ENCODE assay signal across 10 cellular contexts in the genomic region with DNA sequence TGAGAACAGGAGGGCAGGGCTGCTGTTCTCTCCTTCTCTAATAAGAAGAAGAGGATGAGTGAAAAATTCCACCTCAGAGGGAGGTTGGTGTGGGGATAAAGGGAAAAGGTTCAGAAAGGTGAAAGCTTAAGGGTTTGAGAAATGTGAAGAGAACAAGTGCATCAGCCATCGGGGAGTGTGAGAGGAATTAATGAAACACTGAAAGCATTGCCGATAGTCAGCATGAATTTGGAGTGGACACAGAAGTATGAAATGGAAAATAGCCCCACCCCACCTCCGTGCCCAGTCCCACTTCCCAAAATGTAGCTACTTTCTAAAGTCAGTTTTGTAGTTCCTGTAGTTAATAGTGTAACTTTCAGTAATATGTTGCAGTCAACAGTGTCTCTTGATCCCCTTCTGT. TPM values are rescaled to one million over a fixed set of nuclear protein-coding genes. Genes with fewer than 3 reads are reported as not detected.
A peak's percentile ranks its signal among the peaks of the same experiment; 100 is the strongest.
DNase-seq lines count a peak whose midpoint lies in the region; ATAC-seq, FAIRE-seq and TF ChIP-seq lines count a peak whose summit lies in the region.
"Had no signal": no experiment of that assay in that cellular context is flagged by ENCODE, and none has a peak within 500 bp of the region (broad histone marks: within the 10 kb centered on the region; RNA-seq: fewer than 3 reads in every experiment).

No MANE protein-coding gene starts in this region.

- H2BK15ac ChIP-seq in H9 (ENCODE audit: low read depth, low read length): no peak overlapping the region

- H3K27me3 ChIP-seq in CD8-positive, alpha-beta T cell (ENCODE audit: insufficient read depth, low read length): no peaks in the 10 kb centered on the region
- no peaks in the 10 kb centered on the region for H3K27me3 ChIP-seq in H9 (ENCODE audit: insufficient read depth, low read length)

- CTCF ChIA-PET in CD8-positive, alpha-beta T cell (lab: Charles Lee): interaction anchor here (1.1 kb wide), 1 partner anchor 9 kb away, joined by 3 read pairs; no protein-coding TSS in a partner anchor

- no peak overlapping the region for H3K4me2 ChIP-seq in H9 (ENCODE audit: insufficient read depth, insufficient read length, low read length)

- H3K79me1 ChIP-seq in H9 (ENCODE audit: insufficient read depth, low read depth, low read length, poor library complexity, severe bottlenecking): peaks cover 6% of the 10 kb centered on the region

- no peak overlapping the region for H3K4ac ChIP-seq in H9 (ENCODE audit: low read depth, low read length)

- no peaks in the 10 kb centered on the region for H3K27me3 Mint-ChIP-seq in CD8-positive, alpha-beta T cell (ENCODE audit: low read depth)
- H3K27me3 Mint-ChIP-seq in H9 (ENCODE audit: low read depth): no peaks in the 10 kb centered on the region
- no peaks in the 10 kb centered on the region for H3K27me3 Mint-ChIP-seq in activated naive CD8-positive, alpha-beta T cell treated with anti-CD3 and anti-CD28 coated beads, Interleukin-2, amount 50 U/mL, for 24 hours
- no peaks in the 10 kb centered on the region for H3K27me3 Mint-ChIP-seq in nephron progenitor cell (ENCODE audit: low read depth, poor library complexity)

- H3K9me3 ChIP-seq in CD8-positive, alpha-beta T cell (ENCODE audit: low read length): no peaks in the 10 kb centered on the region
- H3K9me3 ChIP-seq in H9 (ENCODE audit: control insufficient read depth, low read depth, low read length): no peaks in the 10 kb centered on the region

- no peak overlapping the region for H3K4me3 Mint-ChIP-seq in CD8-positive, alpha-beta T cell
- H3K4me3 Mint-ChIP-seq in H9 (no peak overlapping the region), nephron progenitor cell (no peak overlapping the region)
- H3K4me3 Mint-ChIP-seq in activated naive CD8-positive, alpha-beta T cell treated with anti-CD3 and anti-CD28 coated beads, Interleukin-2, amount 50 U/mL, for 24 hours: no peak overlapping the region

- peaks cover 8% of the 10 kb centered on the region for H3K4me1 ChIP-seq in CD8-positive, alpha-beta T cell (ENCODE audit: insufficient read depth, low read length)
- peaks cover 3% of the 10 kb centered on the region; the same call in 1 of the 2 replicates for H3K4me1 ChIP-seq in H9 (ENCODE audit: insufficient read depth, low read length)

- DNase-seq in CD8-positive, alpha-beta T cell: no peak
- DNase-seq in H9 (no peak), nephron progenitor cell (no peak), Ammon's horn (ENCODE audit: low spot score) (no peak), D721Med (ENCODE audit: insufficient read length, low spot score) (no peak)
- DNase-seq in activated naive CD8-positive, alpha-beta T cell treated with anti-CD3 and anti-CD28 coated beads, Interleukin-2, amount 50 U/mL, for 24 hours: no peak
- DNase-seq: activated CD4-positive, CD25-positive, alpha-beta regulatory T cell treated with anti-CD3 and anti-CD28 coated beads, Interleukin-2, amount 50 U/mL, for 72 hours; KBM-7; stimulated activated naive CD4-positive, alpha-beta T cell had no signal

- no peak overlapping the region for H2BK12ac ChIP-seq in H9 (ENCODE audit: insufficient read length, low read depth, low read length)

- intact Hi-C loops in CD8-positive, alpha-beta T cell (cut with DNase I, micrococcal nuclease): no loop called here

- no peak for TF ChIP-seq CTCF in CD8-positive, alpha-beta T cell (IDR thresholded peaks at IDR 0.05)
- TF ChIP-seq CTCF in H9 (conservative IDR thresholded peaks at IDR 0.05) (no peak), nephron progenitor cell (IDR thresholded peaks at IDR 0.05) (no peak), D721Med (IDR thresholded peaks at IDR 0.05; ENCODE audit: insufficient read depth, missing control alignments) (no peak)

- no peak overlapping the region for H4K91ac ChIP-seq in H9 (ENCODE audit: insufficient read length, low read depth, low read length)

- H3K36me3 ChIP-seq in CD8-positive, alpha-beta T cell (ENCODE audit: insufficient read depth, low read length): no peaks in the 10 kb centered on the region

- peak overlapping the region; percentile 64 for H3K27ac Mint-ChIP-seq in CD8-positive, alpha-beta T cell
- H3K27ac Mint-ChIP-seq in H9 (peak overlapping the region; percentile 36 to 91 (median 78); a peak in 6 of 7 replicates), nephron progenitor cell (peak overlapping the region; percentile 73)
- H3K27ac Mint-ChIP-seq in activated naive CD8-positive, alpha-beta T cell treated with anti-CD3 and anti-CD28 coated beads, Interleukin-2, amount 50 U/mL, for 24 hours: peak overlapping the region; percentile 81

- H2BK5ac ChIP-seq in H9 (ENCODE audit: insufficient read length, low read length): no peak overlapping the region

- no peak overlapping the region for H3T11ph ChIP-seq in H9 (ENCODE audit: low read length)

- peak overlapping the region; percentile 32 for H2BK20ac ChIP-seq in H9 (ENCODE audit: low read depth, low read length, poor library complexity, severe bottlenecking)

- H2AK5ac ChIP-seq in H9 (ENCODE audit: insufficient read length, low read length): no peak overlapping the region

- peaks cover 35% of the 10 kb centered on the region for H3K4me1 Mint-ChIP-seq in CD8-positive, alpha-beta T cell (ENCODE audit: low read depth)
- peaks cover 22 to 26% of the 10 kb centered on the region in 2 experiments for H3K4me1 Mint-ChIP-seq in H9
- peaks cover 48% of the 10 kb centered on the region for H3K4me1 Mint-ChIP-seq in activated naive CD8-positive, alpha-beta T cell treated with anti-CD3 and anti-CD28 coated beads, Interleukin-2, amount 50 U/mL, for 24 hours
- peaks cover 7% of the 10 kb centered on the region for H3K4me1 Mint-ChIP-seq in nephron progenitor cell

- H3K14ac ChIP-seq in H9 (ENCODE audit: insufficient read depth, low read length): no peak overlapping the region

- ATAC-seq in CD8-positive, alpha-beta T cell: no peak
- ATAC-seq in activated naive CD8-positive, alpha-beta T cell treated with anti-CD3 and anti-CD28 coated beads, Interleukin-2, amount 50 U/mL, for 24 hours: no peak
- ATAC-seq in GM21576 (IDR thresholded peaks at IDR 0.05; ENCODE audit: unreplicated experiment): no peak

- no CpG with 5 or more reads among the region's 3 CpGs for WGBS in H9 (ENCODE audit: extremely low coverage, insufficient read length, low lambda C conversion rate)

- no peak overlapping the region for H3K9ac ChIP-seq in H9 (ENCODE audit: extremely low read depth, insufficient read length, low read length)

- FAIRE-seq in D721Med (lab: Jason Lieb, UNC): no peak

- no peaks in the 10 kb centered on the region for H3K23me2 ChIP-seq in H9 (ENCODE audit: insufficient read length, low read depth, low read length, poor library complexity, severe bottlenecking)

- H3K56ac ChIP-seq in H9 (ENCODE audit: insufficient read length, low read depth, low read length): no peak overlapping the region

- H3K27ac ChIP-seq in CD8-positive, alpha-beta T cell (ENCODE audit: low read depth, low read length): no peak overlapping the region
- no peak overlapping the region for H3K27ac ChIP-seq in H9 (ENCODE audit: insufficient read length, low read depth, low read length)

- POLR2A ChIA-PET in CD8-positive, alpha-beta T cell (lab: Charles Lee): interaction anchor here (0.7 kb wide), 1 partner anchor 34 kb away, joined by 3 read pairs; no protein-coding TSS in a partner anchor

- H2AFZ ChIP-seq in H9 (ENCODE audit: low read length): no peak overlapping the region

- H3K23ac ChIP-seq in H9 (ENCODE audit: insufficient read length, low read depth, low read length): no peak overlapping the region

- H3K18ac ChIP-seq in H9 (ENCODE audit: insufficient read length, low read depth, low read length): no peak overlapping the region

- no peak overlapping the region for H4K8ac ChIP-seq in H9 (replicated peaks; ENCODE audit: insufficient read length, low read depth, low read length)

- no peak overlapping the region for H2BK120ac ChIP-seq in H9 (ENCODE audit: low read depth, low read length, poor library complexity, severe bottlenecking)

- H3K9me3 Mint-ChIP-seq in CD8-positive, alpha-beta T cell: no peaks in the 10 kb centered on the region
- H3K9me3 Mint-ChIP-seq in H9 (no peaks in the 10 kb centered on the region), nephron progenitor cell (no peaks in the 10 kb centered on the region)
- H3K9me3 Mint-ChIP-seq in activated naive CD8-positive, alpha-beta T cell treated with anti-CD3 and anti-CD28 coated beads, Interleukin-2, amount 50 U/mL, for 24 hours: no peaks in the 10 kb centered on the region

- H4K20me1 ChIP-seq in H9 (ENCODE audit: control insufficient read depth, insufficient read depth, insufficient read length): no peaks in the 10 kb centered on the region

- H3K4me3 ChIP-seq in CD8-positive, alpha-beta T cell (ENCODE audit: low read depth, low read length): no peak overlapping the region

- peaks cover 19% of the 10 kb centered on the region for H3K36me3 Mint-ChIP-seq in CD8-positive, alpha-beta T cell
- no peaks in the 10 kb centered on the region; a peak in 1 of 7 replicates for H3K36me3 Mint-ChIP-seq in H9 (ENCODE audit: insufficient read depth in 1 of 3, low read depth in 3 of 3)
- H3K36me3 Mint-ChIP-seq in activated naive CD8-positive, alpha-beta T cell treated with anti-CD3 and anti-CD28 coated beads, Interleukin-2, amount 50 U/mL, for 24 hours (ENCODE audit: low read depth): peaks cover 10% of the 10 kb centered on the region
- H3K36me3 Mint-ChIP-seq in nephron progenitor cell (ENCODE audit: low read depth): peaks cover 21% of the 10 kb centered on the region

- H3K79me2 ChIP-seq in H9 (ENCODE audit: insufficient read depth, low read length): peaks cover under 1% of the 10 kb centered on the region; the same call in 1 of the 2 replicates

- no peak overlapping the region for H4K5ac ChIP-seq in H9 (ENCODE audit: insufficient read length, low read depth, low read length)

RNA-seq across cellular contexts. Expression of a gene that starts 33.4 kb away (rescaled TPM):
- 10 to 100 TPM; 18.8 to 20.7 TPM for total RNA-seq in CD8-positive, alpha-beta T cell
- 20.0 and 21.6 TPM in 2 replicates for total RNA-seq in H9 (2021)
